Comparison of ENCODE assay signal across 14 cellular contexts in the genomic region with DNA sequence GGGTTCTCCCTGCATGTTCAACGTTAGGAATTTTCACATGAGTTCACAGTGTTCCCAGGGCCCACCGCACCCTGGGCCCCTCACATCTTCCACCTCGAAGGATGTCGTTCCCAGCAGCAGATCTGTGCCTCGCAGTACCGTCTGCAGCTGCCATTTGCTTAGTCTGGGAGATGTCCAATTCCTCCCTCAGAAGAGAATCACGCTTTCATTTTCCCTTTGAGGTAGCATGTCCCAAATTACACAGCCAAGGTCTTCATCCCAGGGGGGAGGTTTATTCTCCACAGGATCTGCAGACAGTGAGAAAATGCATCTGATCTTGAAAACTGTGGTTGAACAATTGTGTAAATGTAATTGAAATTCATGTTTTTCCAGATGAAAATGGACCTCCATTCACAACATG.
DNase-seq lines count a peak whose midpoint lies in the region; ATAC-seq, FAIRE-seq and TF ChIP-seq lines count a peak whose summit lies in the region.
"Had no signal": no experiment of that assay in that cellular context is flagged by ENCODE, and none has a peak within 500 bp of the region (broad histone marks: within the 10 kb centered on the region; RNA-seq: fewer than 3 reads in every experiment).

No MANE protein-coding gene starts in this region.

- no peak for FAIRE-seq in HepG2 (lab: Jason Lieb, UNC)

- no peak overlapping the region for H2AFZ ChIP-seq in HepG2 (ENCODE audit: low read length)

- H3K36me3 Mint-ChIP-seq in naive thymus-derived CD4-positive, alpha-beta T cell, result peaks cover 4 to 21% (median 7%) of the 10 kb centered on the region in 5 donors
- H3K36me3 Mint-ChIP-seq in CD4-positive, alpha-beta T cell (ENCODE audit: low read depth), result peaks cover 4% of the 10 kb centered on the region

- H3K4me3 ChIP-seq in liver (ENCODE audit: low read depth in 1 of 3, low read length in 3 of 3), result no peak overlapping the region
- no peak overlapping the region for H3K4me3 ChIP-seq in HepG2 (replicated peaks in 1 of 3; ENCODE audit: insufficient read depth in 1 of 3, low read depth in 2 of 3, low read length in 3 of 3)
- peak overlapping the region in 3 of 4 donors; percentile 14 to 21 (median 18) for H3K4me3 ChIP-seq in esophagus muscularis mucosa
- no peak overlapping the region for H3K4me3 ChIP-seq in naive thymus-derived CD4-positive, alpha-beta T cell (ENCODE audit: low read length)

- H3K27ac Mint-ChIP-seq in naive thymus-derived CD4-positive, alpha-beta T cell, result peak overlapping the region in 2 of 9 donors; percentile 56 to 66
- H3K27ac Mint-ChIP-seq in CD4-positive, alpha-beta T cell, result no peak overlapping the region

- no peak for ATAC-seq in HepG2
- ATAC-seq in naive thymus-derived CD4-positive, alpha-beta T cell, result no peak
- ATAC-seq in CD4-positive, alpha-beta T cell (ENCODE audit: poor library complexity), result no peak
- ATAC-seq: naive thymus-derived CD8-positive, alpha-beta T cell had no signal

- TF ChIP-seq CTCF in liver (IDR thresholded peaks at IDR 0.05; ENCODE audit: low read depth, low read length, missing input control), result no peak
- TF ChIP-seq CTCF in HepG2 (CRISPR knock-in tag; IDR thresholded peaks at IDR 0.05), result no peak
- no peak for TF ChIP-seq CTCF in esophagus muscularis mucosa (IDR thresholded peaks at IDR 0.05)
- TF ChIP-seq CTCF in CD4-positive, alpha-beta T cell (IDR thresholded peaks at IDR 0.05), result no peak

- TF ChIP-seq RAD21 in liver (IDR thresholded peaks at IDR 0.05) (no peak), HepG2 (CRISPR knock-in tag; IDR thresholded peaks at IDR 0.05) (no peak)

- no TSS peak for BruUV-seq in HepG2 (replicated peaks; lab: Mats Ljungman, UMichigan)

- H3K4me1 Mint-ChIP-seq in naive thymus-derived CD4-positive, alpha-beta T cell, result peaks cover 33 to 81% (median 71%) of the 10 kb centered on the region in 7 donors
- peaks cover 63% of the 10 kb centered on the region for H3K4me1 Mint-ChIP-seq in CD4-positive, alpha-beta T cell (ENCODE audit: low read depth)

- H4K20me1 ChIP-seq in HepG2 (ENCODE audit: insufficient read depth, low read length), result no peaks in the 10 kb centered on the region

- H3K9ac ChIP-seq in liver (ENCODE audit: low read depth in 1 of 2, low read length in 2 of 2), result no peak overlapping the region
- H3K9ac ChIP-seq in HepG2 (ENCODE audit: insufficient read depth, low read depth, low read length), result no peak overlapping the region

- H3K79me2 ChIP-seq in HepG2 (ENCODE audit: insufficient read depth, low read length), result no peaks in the 10 kb centered on the region

- H3K9me3 Mint-ChIP-seq in naive thymus-derived CD4-positive, alpha-beta T cell, result peaks cover 0 to 10% (median 5%) of the 10 kb centered on the region in 11 donors
- peaks cover 5% of the 10 kb centered on the region for H3K9me3 Mint-ChIP-seq in CD4-positive, alpha-beta T cell

- 43% methylated on average over 7 of the region's 7 CpGs for WGBS in liver
- 96% methylated on average over 7 of the region's 7 CpGs for WGBS in HepG2 (ENCODE audit: low lambda C conversion rate)
- WGBS in esophagus muscularis mucosa, result 61% methylated on average over 7 of the region's 7 CpGs

- no peaks in the 10 kb centered on the region for H3K36me3 ChIP-seq in liver (ENCODE audit: control insufficient read depth in 4 of 4, insufficient read depth in 3 of 4, low read depth in 1 of 4, low read length in 3 of 4)
- H3K36me3 ChIP-seq in HepG2 (replicated peaks in 1 of 2; ENCODE audit: control insufficient read depth in 1 of 2, insufficient read depth in 2 of 2, low read length in 2 of 2), result no peaks in the 10 kb centered on the region
- H3K36me3 ChIP-seq in esophagus muscularis mucosa, result no peaks in the 10 kb centered on the region
- H3K36me3 ChIP-seq in naive thymus-derived CD4-positive, alpha-beta T cell (ENCODE audit: control insufficient read depth in 2 of 3, insufficient read depth in 3 of 3, low read length in 3 of 3), result no peaks in the 10 kb centered on the region

- H3K27me3 ChIP-seq in liver (ENCODE audit: control insufficient read depth in 4 of 4, insufficient read depth in 4 of 4, low read length in 3 of 4) (no peaks in the 10 kb centered on the region), HepG2 (ENCODE audit: control insufficient read depth in 1 of 2, insufficient read depth in 2 of 2, low read length in 2 of 2) (no peaks in the 10 kb centered on the region), esophagus muscularis mucosa (no peaks in the 10 kb centered on the region)
- H3K27me3 ChIP-seq in naive thymus-derived CD4-positive, alpha-beta T cell (ENCODE audit: control insufficient read depth in 2 of 2, insufficient read depth in 2 of 2, low read length in 2 of 2), result peaks cover 0 to 4% of the 10 kb centered on the region in 2 donors
- no peaks in the 10 kb centered on the region for H3K27me3 ChIP-seq in CD4-positive, alpha-beta T cell (ENCODE audit: control insufficient read depth, insufficient read depth, low read length)

- peak overlapping the region in 3 of 10 donors; percentile 14 to 60 (median 27) for H3K4me3 Mint-ChIP-seq in naive thymus-derived CD4-positive, alpha-beta T cell
- H3K4me3 Mint-ChIP-seq in CD4-positive, alpha-beta T cell, result no peak overlapping the region
- H3K4me3 Mint-ChIP-seq: activated naive CD4-positive, alpha-beta T cell treated with anti-CD3 and anti-CD28 coated beads, Interleukin-2, amount 10 ng/mL, durations not matched to agents 7 days and 5 days had no signal

- intact Hi-C loops in HepG2 (cut with micrococcal nuclease; ENCODE audit: unreplicated experiment) (no loop called here), esophagus muscularis mucosa (cut with DNase I) (no loop called here)
- intact Hi-C loops in naive thymus-derived CD4-positive, alpha-beta T cell (cut with micrococcal nuclease), result loop anchor here in 1 of 2 donors (5.0 kb wide), 3 partner anchors 52 to 92 kb away; no protein-coding TSS in a partner anchor
- intact Hi-C loops in CD4-positive, alpha-beta T cell (cut with DNase I, micrococcal nuclease), result loop anchor here in 1 of 2 experiments (10.0 kb wide), 2 partner anchors 216 to 276 kb away; a partner anchor contains a TSS

- TF ChIP-seq EP300 in HepG2 (IDR thresholded peaks at IDR 0.05; ENCODE audit: low read depth in 2 of 2, low read length in 2 of 2) (no peak), HepG2 (CRISPR knock-in tag; IDR thresholded peaks at IDR 0.05; ENCODE audit: borderline replicate concordance) (no peak), esophagus muscularis mucosa (IDR thresholded peaks at IDR 0.05) (no peak)

- no peak overlapping the region for H3K4me2 ChIP-seq in HepG2 (ENCODE audit: low read depth, low read length)

- H3K4me1 ChIP-seq in liver (ENCODE audit: control insufficient read depth in 4 of 4, insufficient read depth in 4 of 4, low read length in 3 of 4), result peaks cover 2 to 17% (median 14%) of the 10 kb centered on the region in 4 donors
- peaks cover 17% of the 10 kb centered on the region for H3K4me1 ChIP-seq in HepG2 (ENCODE audit: insufficient read depth, low read length)
- peaks cover 7 to 38% (median 30%) of the 10 kb centered on the region in 4 donors for H3K4me1 ChIP-seq in esophagus muscularis mucosa
- peaks cover 48 to 72% of the 10 kb centered on the region in 2 donors for H3K4me1 ChIP-seq in naive thymus-derived CD4-positive, alpha-beta T cell (ENCODE audit: control insufficient read depth in 2 of 2, insufficient read depth in 2 of 2, low read length in 2 of 2)

- peaks cover 22 to 43% (median 30%) of the 10 kb centered on the region in 5 donors for H3K27me3 Mint-ChIP-seq in naive thymus-derived CD4-positive, alpha-beta T cell
- peaks cover 47% of the 10 kb centered on the region for H3K27me3 Mint-ChIP-seq in CD4-positive, alpha-beta T cell

- H3K27ac ChIP-seq in liver (ENCODE audit: low read depth in 1 of 2, low read length in 2 of 2) (peak overlapping the region; percentile 26 to 73), HepG2 (ENCODE audit: extremely low read length, insufficient read depth, low read length) (no peak overlapping the region), esophagus muscularis mucosa (replicated peaks in 1 of 4) (peak overlapping the region; percentile 8 to 70 (median 30))
- no peak overlapping the region for H3K27ac ChIP-seq in naive thymus-derived CD4-positive, alpha-beta T cell (ENCODE audit: low read depth, low read length)
- H3K27ac ChIP-seq in CD4-positive, alpha-beta T cell (ENCODE audit: low read depth, low read length), result no peak overlapping the region

- CTCF ChIA-PET in HepG2 (lab: Yijun Ruan, JAX; ENCODE audit: low intra/inter-chr PET ratio, low total read pairs), result no interaction called here
- CTCF ChIA-PET in naive thymus-derived CD4-positive, alpha-beta T cell (lab: Charles Lee), result interaction anchor here (0.6 kb wide), 1 partner anchor 33 kb away, joined by 3 read pairs; no protein-coding TSS in a partner anchor
- CTCF ChIA-PET in CD4-positive, alpha-beta T cell (lab: Charles Lee), result no interaction called here

- H3K9me3 ChIP-seq in liver (ENCODE audit: control insufficient read depth in 4 of 4, low read length in 3 of 4) (no peaks in the 10 kb centered on the region), HepG2 (ENCODE audit: low read length) (no peaks in the 10 kb centered on the region), esophagus muscularis mucosa (no peaks in the 10 kb centered on the region)
- no peaks in the 10 kb centered on the region for H3K9me3 ChIP-seq in naive thymus-derived CD4-positive, alpha-beta T cell (ENCODE audit: control insufficient read depth in 2 of 3, low read length in 3 of 3)
- H3K9me3 ChIP-seq in CD4-positive, alpha-beta T cell (ENCODE audit: control insufficient read depth, low read length), result no peaks in the 10 kb centered on the region

- in situ Hi-C loops in HepG2 (cut with HindIII; ENCODE audit: extremely low pct_ligation_motif_present, low pct_unique_long_range_greater_than_20kb), result loop anchor here (25.0 kb wide), 1 partner anchor 1092 kb away; a partner anchor contains a TSS

- TF ChIP-seq POLR2A in HepG2 (IDR thresholded peaks at IDR 0.05; ENCODE audit: insufficient read depth in 1 of 2, low read depth in 2 of 2, low read length in 2 of 2) (no peak), esophagus muscularis mucosa (IDR thresholded peaks at IDR 0.05; ENCODE audit: low read depth) (no peak)

- POLR2A ChIA-PET in HepG2 (lab: Yijun Ruan, JAX), result interaction anchor here (1.0 kb wide), 1 partner anchor 16 kb away, joined by 3 read pairs; no protein-coding TSS in a partner anchor
- POLR2A ChIA-PET in naive thymus-derived CD4-positive, alpha-beta T cell (lab: Charles Lee), result interaction anchor here (0.7 kb wide), 1 partner anchor 256 kb away, joined by 3 read pairs; no protein-coding TSS in a partner anchor
- POLR2A ChIA-PET in CD4-positive, alpha-beta T cell (lab: Charles Lee), result no interaction called here

- DNase-seq in HepG2 (ENCODE audit: low spot score), result no peak
- peak; percentile 53 for DNase-seq in esophagus muscularis mucosa (ENCODE audit: extremely low spot score)
- peak; percentile 69 for DNase-seq in myocyte (ENCODE audit: low read depth)
- DNase-seq in naive thymus-derived CD4-positive, alpha-beta T cell, result no peak
- DNase-seq in CD4-positive, alpha-beta T cell, result no peak
- DNase-seq in mesenteric fat pad (ENCODE audit: low spot score), result no peak
- no peak for DNase-seq in COLO829 (ENCODE audit: low spot score)
- DNase-seq: activated CD4-positive, alpha-beta T cell treated with anti-CD3 and anti-CD28 coated beads, Interleukin-2, amount 50 U/mL, for 48 hours; activated naive CD4-positive, alpha-beta T cell treated with anti-CD3 and anti-CD28 coated beads, Interleukin-2, amount 10 ng/mL, durations not matched to agents 7 days and 5 days; GF-D8; naive thymus-derived CD8-positive, alpha-beta T cell; NCI-H1105 treated with DMSO at 0.1 percent for 48 hours; NCI-H748 treated with DMSO at 0.1 percent for 48 hours had no signal

Comparison
In these comparisons a context has a peak if more than half of its experiments do, and no peak if none do; other contexts are left out.
1. H3K27ac ChIP-seq: peak in liver (2 of 2) and esophagus muscularis mucosa (4 of 4); none in HepG2 (single experiment), naive thymus-derived CD4-positive, alpha-beta T cell (single experiment) and CD4-positive, alpha-beta T cell (single experiment).
2. H3K4me3 ChIP-seq: peak in esophagus muscularis mucosa (3 of 4); none in liver (0 of 3), HepG2 (0 of 3) and naive thymus-derived CD4-positive, alpha-beta T cell (single experiment).
3. DNase-seq: peak in esophagus muscularis mucosa (single experiment) and myocyte (single experiment); none in HepG2 (single experiment), naive thymus-derived CD4-positive, alpha-beta T cell (0 of 9), CD4-positive, alpha-beta T cell (0 of 10), mesenteric fat pad (single experiment) and COLO829 (single experiment).